ENCODE assay signal across 19 cellular contexts in the genomic region with DNA sequence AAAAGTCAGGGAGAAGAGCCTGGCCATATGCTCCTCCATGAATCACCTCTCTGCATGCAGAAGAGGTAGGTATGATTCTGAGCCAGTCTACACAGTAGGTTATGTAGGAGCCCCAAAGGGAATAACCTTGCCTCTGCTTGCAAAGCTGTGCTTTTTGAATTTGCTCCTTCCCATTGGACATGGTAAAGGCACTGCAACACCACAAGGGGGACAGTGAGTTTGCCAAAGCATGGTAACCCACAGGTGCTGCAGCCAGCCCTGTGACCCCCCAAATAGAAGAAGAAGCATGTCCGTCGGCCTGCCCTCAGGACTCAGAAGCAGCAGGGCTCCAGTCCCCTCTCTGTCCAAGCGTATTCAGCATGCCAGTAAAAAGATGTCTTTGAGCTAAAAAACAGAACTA. TPM values are rescaled to one million over a fixed set of nuclear protein-coding genes. Genes with fewer than 3 reads are reported as not detected.
A peak's percentile ranks its signal among the peaks of the same experiment; 100 is the strongest.
DNase-seq lines count a peak whose midpoint lies in the region; ATAC-seq, FAIRE-seq and TF ChIP-seq lines count a peak whose summit lies in the region.
"Had no signal": no experiment of that assay in that cellular context is flagged by ENCODE, and none has a peak within 500 bp of the region (broad histone marks: within the 10 kb centered on the region; RNA-seq: fewer than 3 reads in every experiment).

No MANE protein-coding gene starts in this region.

- H3K4me2 ChIP-seq in PC-3 (ENCODE audit: low read length): no peak overlapping the region

- H3K27ac Mint-ChIP-seq in CD8-positive, alpha-beta T cell: no peak overlapping the region
- H3K27ac Mint-ChIP-seq: activated CD4-positive, alpha-beta T cell treated with anti-CD3 and anti-CD28 coated beads for 36 hours; dendritic cell treated with granulocyte-macrophage colony-stimulating factor and Interleukin-4, amounts not matched to agents 40 ng/mL and 50 ng/mL, for 4 days had no signal

- no peaks in the 10 kb centered on the region for H3K79me2 ChIP-seq in PC-3 (ENCODE audit: low read length)

- H3K27me3 Mint-ChIP-seq in CD8-positive, alpha-beta T cell (ENCODE audit: low read depth): no peaks in the 10 kb centered on the region

- H3F3A ChIP-seq in PC-3 (ENCODE audit: low read length, unreplicated experiment): no peaks in the 10 kb centered on the region

- WGBS in psoas muscle, 3 donors: 96 to 100% (median 98%) methylated on average over 3 of the region's 3 CpGs

- CTCF ChIA-PET in PC-3 (lab: Charles Lee): no interaction called here
- CTCF ChIA-PET in CD8-positive, alpha-beta T cell (lab: Charles Lee): no interaction called here

- DNase-seq in ACHN: peak; percentile 22
- DNase-seq in GM12865 (ENCODE audit: low read depth): no peak
- no peak for DNase-seq in PC-3
- no peak for DNase-seq in fibroblast of the aortic adventitia (ENCODE audit: low read depth)
- DNase-seq in GM19239 (ENCODE audit: insufficient read length, low spot score): no peak
- no peak for DNase-seq in psoas muscle
- DNase-seq in CD8-positive, alpha-beta T cell: no peak
- no peak for DNase-seq in urothelium cell line (ENCODE audit: low spot score)
- DNase-seq: activated CD4-positive, alpha-beta T cell treated with anti-CD3 and anti-CD28 coated beads for 36 hours; activated CD8-positive, alpha-beta memory T cell treated with anti-CD3 and anti-CD28 coated beads, Interleukin-2, amount 50 U/mL, for 48 hours; activated naive CD4-positive, alpha-beta T cell; DMS153; heart right ventricle; NCI-H345; right cardiac atrium; SHP77 treated with DMSO at 0.1 percent for 48 hours had no signal

- peaks cover 42% of the 10 kb centered on the region for H3K4me1 ChIP-seq in PC-3 (ENCODE audit: insufficient read depth, low read length)
- H3K4me1 ChIP-seq in psoas muscle: peaks cover 4% of the 10 kb centered on the region
- peaks cover 3% of the 10 kb centered on the region for H3K4me1 ChIP-seq in CD8-positive, alpha-beta T cell (ENCODE audit: insufficient read depth, low read length)

- H3K27ac ChIP-seq in PC-3 (ENCODE audit: low read length) (no peak overlapping the region), psoas muscle (no peak overlapping the region)
- no peak overlapping the region for H3K27ac ChIP-seq in CD8-positive, alpha-beta T cell (ENCODE audit: low read depth, low read length)
- H3K27ac ChIP-seq: esophagus muscularis mucosa, heart right ventricle, neutrophil had no signal

- H3K36me3 Mint-ChIP-seq in CD8-positive, alpha-beta T cell: no peaks in the 10 kb centered on the region

- POLR2A ChIA-PET in PC-3 (lab: Charles Lee; ENCODE audit: unreplicated experiment): no interaction called here
- POLR2A ChIA-PET in CD8-positive, alpha-beta T cell (lab: Charles Lee): interaction anchor here (0.7 kb wide), 1 partner anchor 20 kb away, joined by 3 read pairs; no protein-coding TSS in a partner anchor

- ATAC-seq in PC-3: no peak
- no peak for ATAC-seq in psoas muscle
- ATAC-seq in CD8-positive, alpha-beta T cell: no peak
- ATAC-seq: activated CD4-positive, alpha-beta T cell treated with anti-CD3 and anti-CD28 coated beads for 36 hours; heart right ventricle; right cardiac atrium had no signal

- H3K9me3 ChIP-seq in PC-3 (ENCODE audit: low read length) (no peaks in the 10 kb centered on the region), psoas muscle (peaks cover 7% of the 10 kb centered on the region)
- no peaks in the 10 kb centered on the region for H3K9me3 ChIP-seq in CD8-positive, alpha-beta T cell (ENCODE audit: low read length)
- H3K9me3 ChIP-seq: esophagus muscularis mucosa, neutrophil had no signal

- no peaks in the 10 kb centered on the region for H4K20me1 ChIP-seq in PC-3 (ENCODE audit: low read length)

- intact Hi-C loops in PC-3 (cut with micrococcal nuclease) (loop anchor here (2.0 kb wide), 1 partner anchor 33 kb away; no protein-coding TSS in a partner anchor), psoas muscle (cut with DNase I) (no loop called here)
- intact Hi-C loops in CD8-positive, alpha-beta T cell (cut with DNase I, micrococcal nuclease): no loop called here

- BruUV-seq in PC-3 (replicated peaks; lab: Mats Ljungman, UMichigan): no TSS peak

- no peak overlapping the region for H3K9ac ChIP-seq in PC-3 (ENCODE audit: low read length)

- H2AFZ ChIP-seq in PC-3 (ENCODE audit: low read length): no peak overlapping the region

- H3K36me3 ChIP-seq in PC-3 (ENCODE audit: low read depth, low read length) (no peaks in the 10 kb centered on the region), psoas muscle (ENCODE audit: insufficient read depth in 1 of 2, low read depth in 1 of 2) (no peaks in the 10 kb centered on the region)
- H3K36me3 ChIP-seq in CD8-positive, alpha-beta T cell (ENCODE audit: insufficient read depth, low read length): no peaks in the 10 kb centered on the region
- H3K36me3 ChIP-seq: esophagus muscularis mucosa, heart right ventricle, neutrophil had no signal

- FAIRE-seq in GM19239 (lab: Jason Lieb, UNC): no peak
- FAIRE-seq in urothelium cell line (lab: Jason Lieb, UNC): no peak

- no peaks in the 10 kb centered on the region for H3K9me2 ChIP-seq in PC-3 (replicated peaks; ENCODE audit: low read length)

- H3K4me3 Mint-ChIP-seq in CD8-positive, alpha-beta T cell: no peak overlapping the region
- H3K4me3 Mint-ChIP-seq: activated CD4-positive, alpha-beta T cell treated with anti-CD3 and anti-CD28 coated beads for 36 hours; dendritic cell treated with granulocyte-macrophage colony-stimulating factor and Interleukin-4, amounts not matched to agents 40 ng/mL and 50 ng/mL, for 4 days had no signal

- no peaks in the 10 kb centered on the region for H3K27me3 ChIP-seq in PC-3 (ENCODE audit: low read length)
- no peaks in the 10 kb centered on the region for H3K27me3 ChIP-seq in psoas muscle (ENCODE audit: insufficient read depth in 3 of 3, low read length in 2 of 3)
- H3K27me3 ChIP-seq in CD8-positive, alpha-beta T cell (ENCODE audit: insufficient read depth, low read length): no peaks in the 10 kb centered on the region
- H3K27me3 ChIP-seq: esophagus muscularis mucosa, heart right ventricle, neutrophil had no signal

- H3K4me3 ChIP-seq in GM12865 (ENCODE audit: low read depth, low read length): no peak overlapping the region
- H3K4me3 ChIP-seq in PC-3 (ENCODE audit: low read length): no peak overlapping the region
- no peak overlapping the region for H3K4me3 ChIP-seq in fibroblast of the aortic adventitia (ENCODE audit: low read depth, low read length)
- H3K4me3 ChIP-seq in psoas muscle: no peak overlapping the region
- no peak overlapping the region for H3K4me3 ChIP-seq in CD8-positive, alpha-beta T cell (ENCODE audit: low read depth, low read length)
- H3K4me3 ChIP-seq: esophagus muscularis mucosa, heart right ventricle had no signal

- H3K9me3 Mint-ChIP-seq in CD8-positive, alpha-beta T cell: peaks cover 6% of the 10 kb centered on the region

- in situ Hi-C loops in ACHN (cut with HindIII; ENCODE audit: low pct_ligation_motif_present, low pct_unique_long_range_greater_than_20kb, low sequenced_read_pairs): no loop called here

- peaks cover 8% of the 10 kb centered on the region for H3K4me1 Mint-ChIP-seq in CD8-positive, alpha-beta T cell (ENCODE audit: low read depth)

- peak; percentile 33 for TF ChIP-seq CTCF in GM12865 (IDR thresholded peaks at IDR 0.05; ENCODE audit: insufficient read depth, low read depth, low read length, missing control alignments)
- peak; percentile 29; the same call in 1 of the 2 replicates for TF ChIP-seq CTCF in PC-3 (conservative IDR thresholded peaks at IDR 0.05; ENCODE audit: low read depth, low read length)
- TF ChIP-seq CTCF in fibroblast of the aortic adventitia (IDR thresholded peaks at IDR 0.05; ENCODE audit: insufficient read depth, low read length): peak; percentile 14
- TF ChIP-seq CTCF in psoas muscle (IDR thresholded peaks at IDR 0.05): no peak
- TF ChIP-seq CTCF in CD8-positive, alpha-beta T cell (IDR thresholded peaks at IDR 0.05): no peak

RNA-seq across cellular contexts. Expression of a gene that starts 51.0 kb away (rescaled TPM):
- total RNA-seq in PC-3 (2014; rRNA removed) (11.3 and 24.6 TPM in 2 replicates), fibroblast of the aortic adventitia (ENCODE audit: low replicate concordance) (2.2 and 4.7 TPM in 2 replicates), psoas muscle (10 to 100 TPM in 2 of 4 donors, 1 to 10 TPM in 2; 8.2 to 25.4 (median 11.7) TPM)
- polyA plus RNA-seq in psoas muscle: 1 to 10 TPM; 2.5 to 7.4 (median 4.6) TPM
- total RNA-seq in CD8-positive, alpha-beta T cell: 10 to 100 TPM; 38.7 to 40.1 TPM

Comparison
In these comparisons a context has a peak if more than half of its experiments do, and no peak if none do; other contexts are left out.
1. CTCF ChIP-seq: peak in GM12865 (single experiment), PC-3 (single experiment) and fibroblast of the aortic adventitia (single experiment); none in psoas muscle (single experiment) and CD8-positive, alpha-beta T cell (single experiment).